Comparison of ENCODE assay signal across 8 cellular contexts in genomic region chr21:15731243-15731613, GRCh38. TPM values are rescaled to one million over a fixed set of nuclear protein-coding genes. Genes with fewer than 3 reads are reported as not detected.
DNase-seq lines count a peak whose midpoint lies in the region; ATAC-seq, FAIRE-seq and TF ChIP-seq lines count a peak whose summit lies in the region.

No MANE protein-coding gene starts in this region.

- intact Hi-C loops in Caco-2 (cut with micrococcal nuclease; ENCODE audit: unreplicated experiment), result loop anchor here (5.0 kb wide), 1 partner anchor 96 kb away; no protein-coding TSS in a partner anchor

- H3K9me3 ChIP-seq in Caco-2, result no peaks in the 10 kb centered on the region
- H3K9me3 ChIP-seq in MM.1S (replicated peaks; ENCODE audit: insufficient read depth, low read length), result no peaks in the 10 kb centered on the region

- H2AFZ ChIP-seq in MM.1S (ENCODE audit: low read length), result no peak overlapping the region; the same call in 1 of the 2 replicates

- H3K4me2 ChIP-seq in MM.1S (ENCODE audit: low read depth, low read length), result peak overlapping the region; percentile 69

- H3K79me2 ChIP-seq in MM.1S (ENCODE audit: low read length), result peaks cover 56% of the 10 kb centered on the region

- CTCF ChIA-PET in Caco-2 (lab: Charles Lee), result no interaction called here

- H3K4me1 ChIP-seq in Caco-2, result peaks cover 19% of the 10 kb centered on the region
- H3K4me1 ChIP-seq in MM.1S (ENCODE audit: low read length), result no peaks in the 10 kb centered on the region

- peak overlapping the region; percentile 94 for H3K4me3 Mint-ChIP-seq in Caco-2 (ENCODE audit: unreplicated experiment)
- peak overlapping the region; percentile 90 to 98 (median 94) for H3K4me3 Mint-ChIP-seq in naive thymus-derived CD8-positive, alpha-beta T cell

- H3K27me3 ChIP-seq in Caco-2 (replicated peaks; ENCODE audit: control insufficient read depth, insufficient read depth, low read length), result no peaks in the 10 kb centered on the region
- H3K27me3 ChIP-seq in MM.1S (replicated peaks; ENCODE audit: insufficient read depth, low read length), result no peaks in the 10 kb centered on the region

- POLR2A ChIA-PET in Caco-2 (lab: Charles Lee), result no interaction called here
- POLR2A ChIA-PET in naive thymus-derived CD8-positive, alpha-beta T cell (lab: Charles Lee), result interaction anchor here (0.8 to 1.2 kb wide), 3 partner anchors 45 to 90 kb away, joined by 3 to 4 read pairs (median 3); no protein-coding TSS in a partner anchor

- H3K27ac Mint-ChIP-seq in Caco-2 (ENCODE audit: unreplicated experiment), result peak overlapping the region; percentile 93
- H3K27ac Mint-ChIP-seq in naive thymus-derived CD8-positive, alpha-beta T cell, result peak overlapping the region; percentile 84 to 97 (median 95)

- peaks cover 13% of the 10 kb centered on the region for H3K4me1 Mint-ChIP-seq in Caco-2 (ENCODE audit: low read depth, unreplicated experiment)
- peaks cover 15 to 53% (median 37%) of the 10 kb centered on the region in 4 donors for H3K4me1 Mint-ChIP-seq in naive thymus-derived CD8-positive, alpha-beta T cell

- no peaks in the 10 kb centered on the region for H4K20me1 ChIP-seq in MM.1S (ENCODE audit: insufficient read depth, low read length)

- H3K36me3 ChIP-seq in Caco-2 (ENCODE audit: control insufficient read depth, insufficient read depth, low read length) (no peaks in the 10 kb centered on the region), MM.1S (replicated peaks; ENCODE audit: insufficient read depth, low read length) (no peaks in the 10 kb centered on the region)

- DNase-seq in Caco-2 (no peak), MM.1S (no peak), retina (no peak), GM19240 (ENCODE audit: insufficient read length, low spot score) (no peak)
- DNase-seq in naive thymus-derived CD8-positive, alpha-beta T cell, result peak in 1 of 10 donors; percentile 16
- DNase-seq in stimulated activated CD4-positive, alpha-beta T cell treated with anti-CD3 and anti-CD28 coated beads, Interleukin-4, amount 100 ng/mL, for 24 hours, result no peak

- peak overlapping the region; percentile 78; the same call in 1 of the 2 replicates for H3K9ac ChIP-seq in MM.1S (ENCODE audit: low read length)

- H3K27ac ChIP-seq in MM.1S (ENCODE audit: low read length), result peak overlapping the region; percentile 66; the same call in 1 of the 2 replicates

- H3K27me3 Mint-ChIP-seq in Caco-2 (ENCODE audit: insufficient read depth, unreplicated experiment), result no peaks in the 10 kb centered on the region
- H3K27me3 Mint-ChIP-seq in naive thymus-derived CD8-positive, alpha-beta T cell, result no peaks in the 10 kb centered on the region

- H3K9me2 ChIP-seq in MM.1S (replicated peaks; ENCODE audit: insufficient read depth, low read length), result no peaks in the 10 kb centered on the region

- TSS peak; percentile 43 for BruUV-seq in Caco-2 (replicated peaks; lab: Mats Ljungman, UMichigan)

- 0 out of 2 replicates have a peak, but pooled peaks cover 4% of the 10 kb centered on the region for H3F3A ChIP-seq in MM.1S (ENCODE audit: insufficient read depth, low read length)

- H3K36me3 Mint-ChIP-seq in Caco-2 (ENCODE audit: insufficient read depth, unreplicated experiment), result peaks cover 11% of the 10 kb centered on the region
- H3K36me3 Mint-ChIP-seq in naive thymus-derived CD8-positive, alpha-beta T cell, result no peaks in the 10 kb centered on the region

- peak; percentile 79 for FAIRE-seq in colon (lab: Jason Lieb, UNC)

- H3K4me3 ChIP-seq in Caco-2 (ENCODE audit: low read depth, low read length) (peak overlapping the region; percentile 93), MM.1S (ENCODE audit: low read length) (peak overlapping the region; percentile 93)

- TF ChIP-seq CTCF in Caco-2 (IDR thresholded peaks at IDR 0.05; ENCODE audit: insufficient read depth in 1 of 2, low read depth in 1 of 2, low read length in 1 of 2, severe bottlenecking in 1 of 2, unreplicated experiment in 1 of 2) (no peak), MM.1S (IDR thresholded peaks at IDR 0.05; ENCODE audit: low read length) (no peak)

- no peaks in the 10 kb centered on the region for H3K9me3 Mint-ChIP-seq in Caco-2 (ENCODE audit: unreplicated experiment)
- H3K9me3 Mint-ChIP-seq in naive thymus-derived CD8-positive, alpha-beta T cell, result no peaks in the 10 kb centered on the region

- no peak for ATAC-seq in naive thymus-derived CD8-positive, alpha-beta T cell
- no peak for ATAC-seq in GM21825 (IDR thresholded peaks at IDR 0.05; ENCODE audit: unreplicated experiment)

RNA-seq across cellular contexts. Expression of gene USP25, which starts 1.4 kb away (rescaled TPM):
- total RNA-seq in Caco-2 (2022), result 44.3 and 46.7 TPM in 2 replicates
- 10 to 100 TPM; 73.6 to 83.2 TPM for total RNA-seq in naive thymus-derived CD8-positive, alpha-beta T cell
- polyA plus RNA-seq in naive thymus-derived CD8-positive, alpha-beta T cell, result 10 to 100 TPM in 2 of 3 donors, 1 to 10 TPM in 1; 8.9 to 32.8 (median 19.4) TPM
